ENCODE assay signal across 9 cellular contexts in genomic region chr17:7705269-7706255, GRCh38. TPM values are rescaled to one million over a fixed set of nuclear protein-coding genes. Genes with fewer than 3 reads are reported as not detected.
DNase-seq lines count a peak whose midpoint lies in the region; ATAC-seq and TF ChIP-seq lines count a peak whose summit lies in the region.
"Had no signal": no experiment of that assay in that cellular context is flagged by ENCODE, and none has a peak within 500 bp of the region (broad histone marks: within the 10 kb centered on the region; RNA-seq: fewer than 3 reads in every experiment).

No MANE protein-coding gene starts in this region.

- ATAC-seq in T-helper 17 cell (peak; percentile 29), gastroesophageal sphincter (peak; percentile 24), HG03469 (IDR thresholded peaks at IDR 0.05; ENCODE audit: unreplicated experiment) (no peak)

- peaks cover 98% of the 10 kb centered on the region for H3K27me3 ChIP-seq in gastroesophageal sphincter

- peaks cover 0 to 25% (median 11%) of the 10 kb centered on the region in 3 donors for H3K4me1 ChIP-seq in gastroesophageal sphincter

- H3K27me3 Mint-ChIP-seq in T-helper 17 cell: peaks cover 73% of the 10 kb centered on the region

- peak overlapping the region; percentile 76 for H3K4me3 Mint-ChIP-seq in T-helper 17 cell

- H3K9me3 ChIP-seq in T-helper 17 cell (ENCODE audit: control insufficient read depth, low read length, poor library complexity, severe bottlenecking): no peaks in the 10 kb centered on the region
- H3K9me3 ChIP-seq in gastroesophageal sphincter: no peaks in the 10 kb centered on the region

- H3K4me1 Mint-ChIP-seq in T-helper 17 cell: peaks cover 21% of the 10 kb centered on the region

- H3K36me3 Mint-ChIP-seq in T-helper 17 cell (ENCODE audit: low read depth): peaks cover 20% of the 10 kb centered on the region

- TF ChIP-seq POLR2A in gastroesophageal sphincter (IDR thresholded peaks at IDR 0.05): no peak

- peak overlapping the region; percentile 87 for H3K27ac Mint-ChIP-seq in T-helper 17 cell

- DNase-seq in ELF-1 (ENCODE audit: low read depth, low spot score) (peak; percentile 50), T-helper 17 cell (no peak), retina (peak; percentile 50), cortex of kidney (lab: John Stamatoyannopoulos, UW) (no peak), NCI-H345 (lab: John Stamatoyannopoulos, UW) (no peak)
- no peak for DNase-seq in stimulated activated naive CD4-positive, alpha-beta T cell treated with Interleukin-2 at 50 U/mL for 16 hours (lab: John Stamatoyannopoulos, UW)

- peak overlapping the region in 1 of 2 donors; percentile 48 for H3K4me3 ChIP-seq in gastroesophageal sphincter

- no peak overlapping the region for H3K27ac ChIP-seq in gastroesophageal sphincter

- peaks cover 0 to 27% of the 10 kb centered on the region in 2 donors for H3K36me3 ChIP-seq in gastroesophageal sphincter

- 10 to 17% methylated on average over 4 to 8 of the region's 50 CpGs for WGBS in gastroesophageal sphincter (ENCODE audit: low coverage in 1 of 2), 2 donors

- no peak for TF ChIP-seq CTCF in gastroesophageal sphincter (IDR thresholded peaks at IDR 0.05)

- TF ChIP-seq EP300 in gastroesophageal sphincter (IDR thresholded peaks at IDR 0.05): no peak

RNA-seq across cellular contexts. Expression of gene EFNB3, which starts 0.6 kb away (rescaled TPM):
- total RNA-seq in T-helper 17 cell (not detected), gastroesophageal sphincter (under 1 TPM in 2 of 4 donors, not detected in 2; 0.27 to 0.52 TPM)

RNA-seq across cellular contexts. Expression of gene DNAH2, which starts 12.0 kb away (rescaled TPM):
- total RNA-seq in T-helper 17 cell: under 1 TPM in 1 of 2 donors, not detected in 1; 0.31 TPM
- total RNA-seq in gastroesophageal sphincter: under 1 TPM in 2 of 4 donors, not detected in 2; 0.08 to 0.31 TPM

RNA-seq across cellular contexts. Expression of gene WRAP53, which starts 17.3 kb away (rescaled TPM):
- total RNA-seq in T-helper 17 cell: 1 to 10 TPM; 6.6 TPM
- 1 to 10 TPM; 2.8 to 4.7 (median 3.9) TPM for total RNA-seq in gastroesophageal sphincter

RNA-seq across cellular contexts. Expression of gene TP53, which starts 18.3 kb away (rescaled TPM):
- total RNA-seq in T-helper 17 cell (10 to 100 TPM; 61.2 to 66.2 TPM), gastroesophageal sphincter (10 to 100 TPM; 14.7 to 16.3 (median 15.6) TPM)

RNA-seq across cellular contexts. Expression of gene ATP1B2, which starts 54.8 kb away (rescaled TPM):
- total RNA-seq in T-helper 17 cell: under 1 TPM in 1 of 2 donors, not detected in 1; 0.15 TPM
- 1 to 10 TPM in 3 of 4 donors, under 1 TPM in 1; 0.77 to 3.6 (median 2.3) TPM for total RNA-seq in gastroesophageal sphincter
- total RNA-seq: dermis microvascular lymphatic vessel endothelial cell had no signal

Comparison
In these comparisons a context has a peak if more than half of its experiments do, and no peak if none do; other contexts are left out.
1. DNase-seq: peak in ELF-1 (single experiment) and retina (single experiment); none in T-helper 17 cell (0 of 3), cortex of kidney (single experiment), NCI-H345 (single experiment) and stimulated activated naive CD4-positive, alpha-beta T cell treated with Interleukin-2 at 50 U/mL for 16 hours (single experiment).